16 cellular contexts compared by ENCODE assay signal in the genomic region with DNA sequence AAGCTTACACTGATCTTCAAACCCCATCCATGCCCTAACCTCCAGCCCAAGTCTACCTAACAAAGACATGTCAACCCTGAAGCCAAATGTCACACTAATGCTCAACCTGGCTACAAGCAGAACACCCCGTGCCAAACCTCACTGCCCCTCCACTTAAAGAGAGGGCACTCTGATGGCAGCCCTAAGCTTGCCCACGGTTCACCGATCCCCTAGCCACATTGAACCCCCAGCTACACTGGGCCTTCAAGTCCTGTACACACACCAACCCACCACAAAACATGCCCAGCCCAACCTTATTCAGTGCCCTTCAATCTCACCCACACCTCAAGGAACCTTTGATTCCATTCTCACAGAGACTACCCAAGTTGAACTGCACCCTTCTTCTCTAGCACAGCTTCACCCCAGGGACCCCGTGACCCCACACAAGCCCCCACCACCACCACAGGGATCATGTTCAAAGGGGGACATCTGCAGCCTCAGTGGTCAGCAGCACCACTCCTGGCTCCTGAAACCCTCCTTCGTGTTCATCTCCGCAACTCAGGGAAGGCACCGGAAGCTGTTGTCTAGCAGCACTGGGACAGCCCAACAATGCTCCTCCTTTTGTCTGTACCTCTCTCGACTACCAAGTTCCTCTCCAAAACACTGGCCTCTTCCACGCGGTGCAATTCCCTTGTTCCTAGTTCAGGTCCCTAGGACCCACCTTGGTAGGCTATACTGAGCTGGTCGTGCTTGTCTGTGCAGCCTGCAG.
A peak's percentile ranks its signal among the peaks of the same experiment; 100 is the strongest.
DNase-seq lines count a peak whose midpoint lies in the region; ATAC-seq, FAIRE-seq and TF ChIP-seq lines count a peak whose summit lies in the region.
"Had no signal": no experiment of that assay in that cellular context is flagged by ENCODE, and none has a peak within 500 bp of the region (broad histone marks: within the 10 kb centered on the region; RNA-seq: fewer than 3 reads in every experiment).

No MANE protein-coding gene starts in this region.

- WGBS in lung, 2 donors: 93 to 94% methylated on average over 11 of the region's 11 CpGs

- H3K36me3 ChIP-seq in right atrium auricular region (no peaks in the 10 kb centered on the region), bronchial epithelial cell (ENCODE audit: control insufficient read depth, insufficient read depth, low read length) (no peaks in the 10 kb centered on the region), lung (ENCODE audit: control insufficient read depth in 2 of 2, insufficient read depth in 2 of 2, low read length in 2 of 2) (no peaks in the 10 kb centered on the region)

- DNase-seq in cardiac septum (ENCODE audit: low spot score) (peak; percentile 38), right atrium auricular region (ENCODE audit: low spot score) (no peak), bronchial epithelial cell (ENCODE audit: low read depth) (no peak), lung (ENCODE audit: low spot score) (peak; percentile 26), urothelium cell line (ENCODE audit: low spot score) (peak; percentile 5), hippocampal formation (lab: John Stamatoyannopoulos, UW) (no peak)
- DNase-seq: AML-193; Caco-2; CD4-positive, CD25-positive, alpha-beta regulatory T cell; KG1; NCI-H2171 treated with DMSO at 0.1 percent for 48 hours; NCI-H446 treated with DMSO at 0.1 percent for 48 hours had no signal

- peak; percentile 86 for FAIRE-seq in bronchial epithelial cell (lab: Jason Lieb, UNC)
- FAIRE-seq in urothelium cell line (lab: Jason Lieb, UNC): no peak

- ATAC-seq in lung (ENCODE audit: insufficient read depth, low FRiP score) (no peak), HG02678 (IDR thresholded peaks at IDR 0.05; ENCODE audit: unreplicated experiment) (no peak), GM19328 (IDR thresholded peaks at IDR 0.05; ENCODE audit: unreplicated experiment) (no peak)
- ATAC-seq: HCT116 had no signal

- H3K4me1 ChIP-seq in right atrium auricular region (no peaks in the 10 kb centered on the region), lung (ENCODE audit: control insufficient read depth in 2 of 2, insufficient read depth in 2 of 2, low read length in 2 of 2) (peaks cover 0 to 7% of the 10 kb centered on the region in 2 donors)

- H3K4me3 ChIP-seq in right atrium auricular region (no peak overlapping the region), bronchial epithelial cell (ENCODE audit: low read depth, low read length) (no peak overlapping the region), lung (no peak overlapping the region)

- H3K9me3 ChIP-seq in right atrium auricular region (no peaks in the 10 kb centered on the region), lung (ENCODE audit: control insufficient read depth in 2 of 2, insufficient read depth in 1 of 2, low read length in 1 of 2) (no peaks in the 10 kb centered on the region)
- H3K9me3 ChIP-seq: Caco-2 had no signal

- intact Hi-C loops in cardiac septum (cut with DNase I): loop anchor here (10.0 kb wide), 1 partner anchor 816 kb away; no protein-coding TSS in a partner anchor

- no peaks in the 10 kb centered on the region for H3K27me3 ChIP-seq in right atrium auricular region
- no peaks in the 10 kb centered on the region for H3K27me3 ChIP-seq in bronchial epithelial cell (ENCODE audit: control insufficient read depth, insufficient read depth, low read length)
- H3K27me3 ChIP-seq in lung (ENCODE audit: control insufficient read depth, insufficient read depth): no peaks in the 10 kb centered on the region

- H3K27ac ChIP-seq in right atrium auricular region: no peak overlapping the region
- no peak overlapping the region for H3K27ac ChIP-seq in lung (ENCODE audit: low read depth in 1 of 2, low read length in 1 of 2)
- H3K27ac ChIP-seq: RWPE1 had no signal

- TF ChIP-seq CTCF in right atrium auricular region (IDR thresholded peaks at IDR 0.05): no peak
- TF ChIP-seq CTCF in bronchial epithelial cell (IDR thresholded peaks at IDR 0.05; ENCODE audit: insufficient read depth, low read length, severe bottlenecking): no peak
- TF ChIP-seq CTCF in lung (IDR thresholded peaks at IDR 0.05; ENCODE audit: control extremely low read depth, extremely low read depth): no peak

Comparison
In these comparisons a context has a peak if more than half of its experiments do, and no peak if none do; other contexts are left out.
1. DNase-seq: peak in cardiac septum (single experiment), lung (single experiment) and urothelium cell line (single experiment); none in right atrium auricular region (single experiment), bronchial epithelial cell (single experiment) and hippocampal formation (0 of 2).